9 cellular contexts compared by ENCODE assay signal in genomic region chr11:133679896-133680295, GRCh38.
"Had no signal": no experiment of that assay in that cellular context is flagged by ENCODE, and none has a peak within 500 bp of the region (broad histone marks: within the 10 kb centered on the region; RNA-seq: fewer than 3 reads in every experiment).

No MANE protein-coding gene starts in this region.

- H3K4me3 ChIP-seq: GM23248, HAP-1 had no signal

- H3K4me3 Mint-ChIP-seq: HFFc6 had no signal

- H3K27ac Mint-ChIP-seq: HFFc6 had no signal

- H3K36me3 ChIP-seq: HAP-1 had no signal

- FAIRE-seq: H1, H54 had no signal

- DNase-seq: GM23248, GOT3, H7, HCEC 1CT, HFFc6 had no signal

- H2AFZ ChIP-seq: GM23248 had no signal

- H3K9me3 ChIP-seq: HAP-1 had no signal

- ATAC-seq: HCT116 had no signal

- H3K9ac ChIP-seq: GM23248 had no signal

- H3K27ac ChIP-seq: GM23248 had no signal
